Comparison of ENCODE assay signal across 16 cellular contexts in genomic region chr1:200037904-200038644, GRCh38. TPM values are rescaled to one million over a fixed set of nuclear protein-coding genes. Genes with fewer than 3 reads are reported as not detected.
DNase-seq lines count a peak whose midpoint lies in the region; ATAC-seq and TF ChIP-seq lines count a peak whose summit lies in the region.
"Had no signal": no experiment of that assay in that cellular context is flagged by ENCODE, and none has a peak within 500 bp of the region (broad histone marks: within the 10 kb centered on the region; RNA-seq: fewer than 3 reads in every experiment).

No MANE protein-coding gene starts in this region.

- no peak for ATAC-seq in CD4-positive, CD25-positive, alpha-beta regulatory T cell (ENCODE audit: low read depth in 2 of 2)
- ATAC-seq in natural killer cell, result no peak
- ATAC-seq in activated CD8-positive, alpha-beta memory T cell treated with anti-CD3 and anti-CD28 coated beads, Interleukin-2, amount 10 ng/mL, durations not matched to agents 7 days and 5 days, result no peak

- H3K4me3 ChIP-seq in CD4-positive, CD25-positive, alpha-beta regulatory T cell (ENCODE audit: low read depth, low read length), result no peak overlapping the region
- H3K4me3 ChIP-seq in HUES6 (ENCODE audit: low read depth, low read length) (peak overlapping the region; percentile 75), hepatocyte (peak overlapping the region; percentile 65)

- H3K79me2 ChIP-seq in hepatocyte, result peaks cover 54% of the 10 kb centered on the region

- intact Hi-C loops in natural killer cell (cut with micrococcal nuclease), result no loop called here

- peak overlapping the region; percentile 64 for H2AFZ ChIP-seq in hepatocyte

- H3K9me3 Mint-ChIP-seq in CD4-positive, CD25-positive, alpha-beta regulatory T cell, result peaks cover 0 to 3% (median 0%) of the 10 kb centered on the region in 7 donors
- H3K9me3 Mint-ChIP-seq in natural killer cell, result no peaks in the 10 kb centered on the region
- no peaks in the 10 kb centered on the region for H3K9me3 Mint-ChIP-seq in activated CD8-positive, alpha-beta memory T cell treated with anti-CD3 and anti-CD28 coated beads, Interleukin-2, amount 10 ng/mL, durations not matched to agents 7 days and 5 days (ENCODE audit: low read depth)

- peak overlapping the region; percentile 96 for H3K4me2 ChIP-seq in hepatocyte

- no peaks in the 10 kb centered on the region for H3K9me2 ChIP-seq in hepatocyte (replicated peaks; ENCODE audit: insufficient read depth)

- peaks cover 50% of the 10 kb centered on the region for H3K27me3 ChIP-seq in CD4-positive, CD25-positive, alpha-beta regulatory T cell (ENCODE audit: control insufficient read depth, insufficient read depth, low read length)
- H3K27me3 ChIP-seq in HUES6 (ENCODE audit: control insufficient read depth, insufficient read depth, low read length), result peaks cover 98% of the 10 kb centered on the region
- peaks cover 91% of the 10 kb centered on the region for H3K27me3 ChIP-seq in hepatocyte

- WGBS in hepatocyte (ENCODE audit: low lambda C conversion rate, missing lambda C conversion rate), result 17% methylated on average over 21 of the region's 21 CpGs

- peaks cover 9 to 49% (median 20%) of the 10 kb centered on the region in 4 donors for H3K4me1 Mint-ChIP-seq in CD4-positive, CD25-positive, alpha-beta regulatory T cell
- H3K4me1 Mint-ChIP-seq in natural killer cell, result peaks cover 19 to 27% of the 10 kb centered on the region in 2 donors
- H3K4me1 Mint-ChIP-seq in activated CD8-positive, alpha-beta memory T cell treated with anti-CD3 and anti-CD28 coated beads, Interleukin-2, amount 10 ng/mL, durations not matched to agents 7 days and 5 days, result peaks cover 16% of the 10 kb centered on the region

- no peaks in the 10 kb centered on the region for H3K36me3 ChIP-seq in CD4-positive, CD25-positive, alpha-beta regulatory T cell (ENCODE audit: control insufficient read depth, insufficient read depth, low read length)
- no peaks in the 10 kb centered on the region for H3K36me3 ChIP-seq in HUES6 (ENCODE audit: control insufficient read depth, insufficient read depth, low read length)
- no peaks in the 10 kb centered on the region for H3K36me3 ChIP-seq in hepatocyte (replicated peaks; ENCODE audit: insufficient read depth, low read depth)
- H3K36me3 ChIP-seq: lower lobe of right lung, prostate gland, upper lobe of left lung had no signal

- no peak for DNase-seq in CD4-positive, CD25-positive, alpha-beta regulatory T cell
- no peak for DNase-seq in hepatocyte (ENCODE audit: low spot score)
- DNase-seq in natural killer cell, result no peak
- no peak for DNase-seq in activated CD8-positive, alpha-beta memory T cell treated with anti-CD3 and anti-CD28 coated beads, Interleukin-2, amount 10 ng/mL, durations not matched to agents 7 days and 5 days
- no peak for DNase-seq in HuH-7 (ENCODE audit: low spot score)
- DNase-seq in dedifferentiated amniotic fluid mesenchymal stem cell (ENCODE audit: extremely low spot score), result no peak
- DNase-seq in NK-92 (lab: John Stamatoyannopoulos, UW; ENCODE audit: unreplicated experiment), result no peak
- DNase-seq: activated CD8-positive, alpha-beta memory T cell treated with anti-CD3 and anti-CD28 coated beads for 24 hours; activated gamma-delta T cell treated with Interleukin-2 at 50 U/mL for 16 hours; lower lobe of right lung; NCI-H2081; NCI-H82 had no signal

- H3K27ac ChIP-seq in CD4-positive, CD25-positive, alpha-beta regulatory T cell (ENCODE audit: insufficient read depth, low read length, poor library complexity, severe bottlenecking), result no peak overlapping the region
- no peak overlapping the region for H3K27ac ChIP-seq in HUES6 (ENCODE audit: low read depth, low read length)
- peak overlapping the region; percentile 60 for H3K27ac ChIP-seq in hepatocyte
- H3K27ac ChIP-seq: lower lobe of right lung, prostate gland had no signal

- H4K20me1 ChIP-seq in hepatocyte (ENCODE audit: insufficient read depth, poor library complexity, severe bottlenecking), result peaks cover 11% of the 10 kb centered on the region

- CTCF ChIA-PET in activated CD8-positive, alpha-beta memory T cell treated with anti-CD3 and anti-CD28 coated beads, Interleukin-2, amount 10 ng/mL, durations not matched to agents 7 days and 5 days (lab: Charles Lee), result no interaction called here

- H3K36me3 Mint-ChIP-seq in CD4-positive, CD25-positive, alpha-beta regulatory T cell, result no peaks in the 10 kb centered on the region
- peaks cover 7% of the 10 kb centered on the region for H3K36me3 Mint-ChIP-seq in natural killer cell
- no peaks in the 10 kb centered on the region for H3K36me3 Mint-ChIP-seq in activated CD8-positive, alpha-beta memory T cell treated with anti-CD3 and anti-CD28 coated beads, Interleukin-2, amount 10 ng/mL, durations not matched to agents 7 days and 5 days

- TF ChIP-seq CTCF in hepatocyte (IDR thresholded peaks at IDR 0.05; ENCODE audit: poor library complexity) (no peak), natural killer cell (IDR thresholded peaks at IDR 0.05) (no peak)

- H3K4me3 Mint-ChIP-seq in CD4-positive, CD25-positive, alpha-beta regulatory T cell, result peak overlapping the region; percentile 6 to 58 (median 37)
- H3K4me3 Mint-ChIP-seq in natural killer cell, result peak overlapping the region; percentile 71
- no peak overlapping the region for H3K4me3 Mint-ChIP-seq in activated CD8-positive, alpha-beta memory T cell treated with anti-CD3 and anti-CD28 coated beads, Interleukin-2, amount 10 ng/mL, durations not matched to agents 7 days and 5 days

- H3K27ac Mint-ChIP-seq in CD4-positive, CD25-positive, alpha-beta regulatory T cell, result no peak overlapping the region
- no peak overlapping the region for H3K27ac Mint-ChIP-seq in natural killer cell
- H3K27ac Mint-ChIP-seq in activated CD8-positive, alpha-beta memory T cell treated with anti-CD3 and anti-CD28 coated beads, Interleukin-2, amount 10 ng/mL, durations not matched to agents 7 days and 5 days, result no peak overlapping the region

- H3K9me3 ChIP-seq in CD4-positive, CD25-positive, alpha-beta regulatory T cell (ENCODE audit: control insufficient read depth in 2 of 2, low read length in 2 of 2), result no peaks in the 10 kb centered on the region
- H3K9me3 ChIP-seq in HUES6 (ENCODE audit: control insufficient read depth, insufficient read depth, low read depth, low read length) (no peaks in the 10 kb centered on the region), hepatocyte (ENCODE audit: low read depth) (no peaks in the 10 kb centered on the region)
- H3K9me3 ChIP-seq: lower lobe of right lung, prostate gland, upper lobe of left lung had no signal

- peaks cover 62% of the 10 kb centered on the region for H3K27me3 Mint-ChIP-seq in CD4-positive, CD25-positive, alpha-beta regulatory T cell
- peaks cover 46 to 56% of the 10 kb centered on the region in 2 donors for H3K27me3 Mint-ChIP-seq in natural killer cell (ENCODE audit: low read depth in 2 of 2)
- peaks cover 35% of the 10 kb centered on the region for H3K27me3 Mint-ChIP-seq in activated CD8-positive, alpha-beta memory T cell treated with anti-CD3 and anti-CD28 coated beads, Interleukin-2, amount 10 ng/mL, durations not matched to agents 7 days and 5 days

- H3K4me1 ChIP-seq in CD4-positive, CD25-positive, alpha-beta regulatory T cell (ENCODE audit: control insufficient read depth, insufficient read depth, low read length, poor library complexity, severe bottlenecking), result peaks cover 37% of the 10 kb centered on the region
- H3K4me1 ChIP-seq in HUES6 (ENCODE audit: control insufficient read depth, insufficient read depth, low read length) (peaks cover 33% of the 10 kb centered on the region), hepatocyte (ENCODE audit: insufficient read depth) (peaks cover 21% of the 10 kb centered on the region)

- peak overlapping the region; percentile 58 for H3K9ac ChIP-seq in HUES6 (ENCODE audit: low read length)

RNA-seq across cellular contexts. Expression of gene NR5A2, which starts 10.6 kb away (rescaled TPM):
- total RNA-seq in CD4-positive, CD25-positive, alpha-beta regulatory T cell, result not detected
- not detected for polyA plus RNA-seq in CD4-positive, CD25-positive, alpha-beta regulatory T cell
- total RNA-seq in hepatocyte (49.6 and 55.5 TPM in 2 replicates), natural killer cell (not detected)
- polyA plus RNA-seq in hepatocyte, result 16.4 and 19.8 TPM in 2 replicates
- total RNA-seq in activated CD8-positive, alpha-beta memory T cell treated with anti-CD3 and anti-CD28 coated beads, Interleukin-2, amount 10 ng/mL, durations not matched to agents 7 days and 5 days, result under 1 TPM in 1 of 2 experiments, not detected in 1; 0.59 TPM
- total RNA-seq: LHCN-M2 had no signal

Comparison
In these comparisons a context has a peak if more than half of its experiments do, and no peak if none do; other contexts are left out.
1. RNA of gene NR5A2, which starts 10.6 kb away (total RNA-seq): 49.6 to 55.5 TPM in hepatocyte; 0.59 TPM in activated CD8-positive, alpha-beta memory T cell treated with anti-CD3 and anti-CD28 coated beads, Interleukin-2, amount 10 ng/mL, durations not matched to agents 7 days and 5 days, not detected in CD4-positive, CD25-positive, alpha-beta regulatory T cell (single experiment) and not detected in natural killer cell; every median in the first group is over 10 times any median in the second.